ENCODE assay signal across 10 cellular contexts in the genomic region with DNA sequence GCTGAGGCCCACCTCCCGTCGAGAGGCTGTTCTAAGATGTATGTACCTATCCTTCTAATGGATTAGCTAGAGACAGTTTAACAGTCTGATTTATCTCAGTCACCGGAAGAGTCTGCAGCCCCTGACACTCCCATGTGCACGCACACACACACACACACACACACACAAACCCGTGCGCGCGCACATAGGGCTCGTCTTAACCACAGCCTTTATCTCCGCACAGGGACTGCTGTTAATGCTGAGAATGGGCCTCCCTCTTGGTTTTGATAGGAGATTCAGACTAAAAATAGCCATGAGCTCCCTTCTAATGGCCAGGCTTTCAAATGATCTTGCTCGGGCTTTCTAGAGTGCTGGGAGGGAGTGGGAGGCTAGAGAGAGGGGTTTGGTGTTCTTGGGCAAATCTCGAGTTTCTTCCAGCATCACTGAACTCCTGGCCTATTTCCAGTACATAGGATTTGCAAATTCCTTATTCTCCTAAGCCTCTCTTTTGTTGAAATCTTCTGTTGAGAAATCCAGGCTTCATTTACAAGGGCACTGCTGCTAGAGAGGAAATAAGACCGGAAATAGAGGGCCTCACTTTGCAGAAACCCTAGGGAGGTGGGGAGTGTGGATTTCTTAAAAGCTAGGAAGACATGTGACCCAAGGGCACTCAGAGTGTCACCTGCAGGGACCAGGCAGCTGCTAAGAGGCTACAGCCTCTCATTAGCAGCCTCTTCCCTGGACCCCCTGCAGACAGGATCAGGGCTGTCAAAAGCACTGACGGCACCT. TPM values are rescaled to one million over a fixed set of nuclear protein-coding genes. Genes with fewer than 3 reads are reported as not detected.
DNase-seq lines count a peak whose midpoint lies in the region; ATAC-seq, FAIRE-seq and TF ChIP-seq lines count a peak whose summit lies in the region.
"Had no signal": no experiment of that assay in that cellular context is flagged by ENCODE, and none has a peak within 500 bp of the region (broad histone marks: within the 10 kb centered on the region; RNA-seq: fewer than 3 reads in every experiment).

No MANE protein-coding gene starts in this region.

- POLR2A ChIA-PET in PC-9 (lab: Charles Lee; ENCODE audit: unreplicated experiment) = no interaction called here

- intact Hi-C loops in heart left ventricle (cut with DNase I) (no loop called here), right cardiac atrium (cut with DNase I) (no loop called here), PC-9 (cut with micrococcal nuclease; ENCODE audit: unreplicated experiment) (no loop called here)

- peaks cover 6% of the 10 kb centered on the region for H3K27me3 Mint-ChIP-seq in type B pancreatic cell

- H3K4me3 ChIP-seq in heart left ventricle (no peak overlapping the region), right cardiac atrium (ENCODE audit: low read length) (no peak overlapping the region), PC-9 (no peak overlapping the region)

- no peaks in the 10 kb centered on the region for H4K20me1 ChIP-seq in PC-9 (ENCODE audit: insufficient read depth)

- no peak for FAIRE-seq in HTR-8/SVneo (lab: Jason Lieb, UNC)

- ATAC-seq in heart left ventricle (peak in 3 of 4 donors; percentile 37 to 41 (median 39)), right cardiac atrium (no peak), HG02938 (IDR thresholded peaks at IDR 0.05; ENCODE audit: unreplicated experiment) (no peak)

- no peak overlapping the region for H3K4me2 ChIP-seq in PC-9

- BruUV-seq in PC-9 (replicated peaks; lab: Mats Ljungman, UMichigan) = no TSS peak

- no peak overlapping the region for H3K4me3 Mint-ChIP-seq in type B pancreatic cell

- no peaks in the 10 kb centered on the region for H3K36me3 Mint-ChIP-seq in type B pancreatic cell
- H3K36me3 Mint-ChIP-seq: CD8-positive, alpha-beta memory T cell had no signal

- H3K4me1 Mint-ChIP-seq in type B pancreatic cell (ENCODE audit: unreplicated experiment) = peaks cover 46% of the 10 kb centered on the region

- H3K9me3 ChIP-seq in heart left ventricle (no peaks in the 10 kb centered on the region), right cardiac atrium (ENCODE audit: control insufficient read depth, low read length) (no peaks in the 10 kb centered on the region), PC-9 (ENCODE audit: insufficient read depth, low read depth) (0 out of 2 replicates have a peak, but pooled peaks cover 4% of the 10 kb centered on the region)

- H3K9me2 ChIP-seq in PC-9 (ENCODE audit: insufficient read depth) = no peaks in the 10 kb centered on the region

- no peak overlapping the region for H2AFZ ChIP-seq in PC-9

- no peak for TF ChIP-seq POLR2A in heart left ventricle (IDR thresholded peaks at IDR 0.05)
- no peak for TF ChIP-seq POLR2A in erythroblast (IDR thresholded peaks at IDR 0.05; ENCODE audit: low read length)

- H3K27me3 ChIP-seq in heart left ventricle = no peaks in the 10 kb centered on the region
- no peaks in the 10 kb centered on the region for H3K27me3 ChIP-seq in right cardiac atrium (ENCODE audit: control insufficient read depth, insufficient read depth)
- peaks cover 76% of the 10 kb centered on the region for H3K27me3 ChIP-seq in PC-9 (ENCODE audit: insufficient read depth, low read depth)

- 42 to 59% (median 50%) methylated on average over 13 to 14 of the region's 14 CpGs for WGBS in heart left ventricle, 4 donors
- 52% methylated on average over 14 of the region's 14 CpGs for WGBS in right cardiac atrium

- H3K27ac ChIP-seq in heart left ventricle (peak overlapping the region in 2 of 12 donors; percentile 27 to 29), right cardiac atrium (ENCODE audit: low read length) (no peak overlapping the region), PC-9 (no peak overlapping the region)

- peaks cover 0 to 30% (median 14%) of the 10 kb centered on the region in 12 donors for H3K4me1 ChIP-seq in heart left ventricle
- H3K4me1 ChIP-seq in right cardiac atrium (ENCODE audit: control insufficient read depth, insufficient read depth, low read length) = peaks cover 4% of the 10 kb centered on the region
- no peaks in the 10 kb centered on the region for H3K4me1 ChIP-seq in PC-9 (replicated peaks; ENCODE audit: insufficient read depth)

- TF ChIP-seq CTCF in heart left ventricle (IDR thresholded peaks at IDR 0.05) = no peak
- no peak for TF ChIP-seq CTCF in type B pancreatic cell (conservative IDR thresholded peaks at IDR 0.05)
- TF ChIP-seq CTCF in PC-9 (conservative IDR thresholded peaks at IDR 0.05) = no peak

- peak overlapping the region; percentile 19 for H3K27ac Mint-ChIP-seq in type B pancreatic cell

- DNase-seq in heart left ventricle (no peak), right cardiac atrium (no peak), SKM-1 (lab: John Stamatoyannopoulos, UW; ENCODE audit: unreplicated experiment) (peak; percentile 87), erythroblast (lab: John Stamatoyannopoulos, UW) (peak; percentile 80 to 94), type B pancreatic cell (ENCODE audit: extremely low spot score, unreplicated experiment) (no peak), PC-9 (no peak), HTR-8/SVneo (ENCODE audit: insufficient read length, low spot score) (no peak)
- DNase-seq: NCI-H774 had no signal

- no peaks in the 10 kb centered on the region for H3K36me3 ChIP-seq in heart left ventricle
- no peaks in the 10 kb centered on the region for H3K36me3 ChIP-seq in PC-9 (ENCODE audit: low read depth)

- no peaks in the 10 kb centered on the region for H3K9me3 Mint-ChIP-seq in type B pancreatic cell
- H3K9me3 Mint-ChIP-seq: CD8-positive, alpha-beta memory T cell had no signal

- H3K79me2 ChIP-seq in PC-9 (ENCODE audit: low read depth) = no peaks in the 10 kb centered on the region

- H3F3A ChIP-seq in PC-9 (ENCODE audit: insufficient read depth, low read depth) = no peaks in the 10 kb centered on the region

- CTCF ChIA-PET in PC-9 (lab: Charles Lee) = no interaction called here

RNA-seq across cellular contexts. Expression of a gene that starts 2.4 kb away (rescaled TPM):
- total RNA-seq in heart left ventricle (under 1 TPM in 2 of 9 donors, not detected in 7; 0.15 to 0.27 TPM), right cardiac atrium (under 1 TPM in 3 of 4 donors, not detected in 1; 0.23 to 0.71 (median 0.29) TPM), type B pancreatic cell (ENCODE audit: low replicate concordance) (0.40 and 1.2 TPM in 2 replicates), PC-9 (2021) (not detected in 2 replicates)
- polyA plus RNA-seq in heart left ventricle (not detected), right cardiac atrium (0.14 TPM)
- total RNA-seq: CD8-positive, alpha-beta memory T cell had no signal
- polyA plus RNA-seq: CD8-positive, alpha-beta memory T cell had no signal

RNA-seq across cellular contexts. Expression of a gene that starts 46.1 kb away (rescaled TPM):
- 100 to 1,000 TPM in 4 of 9 donors, 10 to 100 TPM in 5; 64.4 to 125 (median 89.5) TPM for total RNA-seq in heart left ventricle
- 10 to 100 TPM; 48.3 to 66.2 TPM for polyA plus RNA-seq in heart left ventricle
- 10 to 100 TPM; 57.9 to 92.1 (median 76.3) TPM for total RNA-seq in right cardiac atrium
- polyA plus RNA-seq in right cardiac atrium = 45.4 TPM
- total RNA-seq in type B pancreatic cell (ENCODE audit: low replicate concordance) = 22.7 and 27.9 TPM in 2 replicates
- 6.5 and 7.6 TPM in 2 replicates for total RNA-seq in PC-9 (2021)

Comparison
In these comparisons a context has a peak if more than half of its experiments do, and no peak if none do; other contexts are left out.
1. ATAC-seq: peak in heart left ventricle (3 of 4); none in right cardiac atrium (0 of 2) and HG02938 (single experiment).
2. DNase-seq: peak in SKM-1 (single experiment) and erythroblast (2 of 2); none in heart left ventricle (0 of 5), right cardiac atrium (0 of 3), type B pancreatic cell (single experiment), PC-9 (0 of 2) and HTR-8/SVneo (single experiment).